8 cellular contexts compared by ENCODE assay signal in genomic region chr6:159761873-159762680, GRCh38. TPM values are rescaled to one million over a fixed set of nuclear protein-coding genes. Genes with fewer than 3 reads are reported as not detected.
A peak's percentile ranks its signal among the peaks of the same experiment; 100 is the strongest.
DNase-seq lines count a peak whose midpoint lies in the region; ATAC-seq, FAIRE-seq and TF ChIP-seq lines count a peak whose summit lies in the region.

Gene ACAT2, plus strand, starts transcription at chr6:159762045. Its CDS starts 43 bp downstream, at chr6:159762088.

- POLR2A ChIA-PET in WTC11 (lab: Charles Lee), result interaction anchor here (0.6 to 2.2 kb wide), 6 partner anchors 26 to 104 kb away, joined by 3 to 10 read pairs (median 4); partner anchors contain the start of genes MRPL18, TCP1 and WTAP

- peaks cover 34% of the 10 kb centered on the region for H3K4me1 Mint-ChIP-seq in WTC11

- peak within 1 kb of the TSS; percentile 79 to 97 for H3K27ac ChIP-seq in small intestine (ENCODE audit: low read depth in 1 of 2, low read length in 1 of 2)

- H3K27me3 ChIP-seq in bronchial epithelial cell (ENCODE audit: control insufficient read depth, insufficient read depth, low read length) (no peaks in the 10 kb centered on the region), small intestine (ENCODE audit: control insufficient read depth in 2 of 2, insufficient read depth in 2 of 2, low read length in 2 of 2) (no peaks in the 10 kb centered on the region)

- H3K4me1 ChIP-seq in small intestine (ENCODE audit: control insufficient read depth in 2 of 2, insufficient read depth in 1 of 2, low read depth in 1 of 2, low read length in 1 of 2), result peaks cover 0 to 5% of the 10 kb centered on the region in 2 donors

- H3K9me3 Mint-ChIP-seq in WTC11, result no peaks in the 10 kb centered on the region

- TF ChIP-seq CTCF in AG09319 (IDR thresholded peaks at IDR 0.05; ENCODE audit: low read depth, low read length), result no peak
- no peak for TF ChIP-seq CTCF in WTC11 (IDR thresholded peaks at IDR 0.05)
- TF ChIP-seq CTCF in bronchial epithelial cell (IDR thresholded peaks at IDR 0.05; ENCODE audit: insufficient read depth, low read length, severe bottlenecking), result no peak

- H3K27ac Mint-ChIP-seq in WTC11, result peak within 1 kb of the TSS; percentile 97

- peak within 1 kb of the TSS; percentile 81 for H3K4me3 Mint-ChIP-seq in WTC11

- no peak for FAIRE-seq in bronchial epithelial cell (lab: Jason Lieb, UNC)
- no peak for FAIRE-seq in small intestine (lab: Jason Lieb, UNC)

- 0 to 1% (median 0%) methylated on average over 65 to 76 of the region's 76 CpGs for WGBS in small intestine, 3 donors

- H3K36me3 ChIP-seq in bronchial epithelial cell (ENCODE audit: control insufficient read depth, insufficient read depth, low read length), result peaks cover 5% of the 10 kb centered on the region
- peaks cover 3 to 9% of the 10 kb centered on the region in 2 donors for H3K36me3 ChIP-seq in small intestine (ENCODE audit: control insufficient read depth in 2 of 2, insufficient read depth in 2 of 2, low read length in 2 of 2)

- H3K9me3 ChIP-seq in small intestine (ENCODE audit: control insufficient read depth, low read depth), result no peaks in the 10 kb centered on the region

- DNase-seq in AG09319 (ENCODE audit: extremely low read depth, low read depth), result peak; percentile 78
- DNase-seq in NCI-H345 (lab: John Stamatoyannopoulos, UW), result peak; percentile 98
- peak; percentile 93 for DNase-seq in WTC11 (ENCODE audit: low spot score)
- peak; percentile 86 for DNase-seq in bronchial epithelial cell (ENCODE audit: low read depth)
- peak; percentile 96 for DNase-seq in iPS-NIHi11 (ENCODE audit: low spot score)
- peak; percentile 98 for DNase-seq in small intestine

- H3K27me3 Mint-ChIP-seq in WTC11 (ENCODE audit: low read depth), result no peaks in the 10 kb centered on the region; the same call in 1 of the 2 replicates

- peaks cover 53% of the 10 kb centered on the region for H3K36me3 Mint-ChIP-seq in WTC11

- H3K4me3 ChIP-seq in bronchial epithelial cell (ENCODE audit: low read depth, low read length), result peak within 1 kb of the TSS; percentile 91
- H3K4me3 ChIP-seq in small intestine (ENCODE audit: low read depth in 1 of 2, low read length in 2 of 2), result peak within 1 kb of the TSS; percentile 63 to 85

- ATAC-seq in GM19025 (IDR thresholded peaks at IDR 0.05; ENCODE audit: low read depth, unreplicated experiment) (peak; percentile 96), HG03280 (IDR thresholded peaks at IDR 0.05; ENCODE audit: unreplicated experiment) (peak; percentile 97), WTC11 (peak; percentile 92)

- CTCF ChIA-PET in WTC11 (lab: Charles Lee), result interaction anchor here (0.5 kb wide), 1 partner anchor 28 kb away, joined by 3 read pairs; the partner anchor contains the start of gene MRPL18

TF ChIP-seq in WTC11, 78 proteins besides CTCF, POLR2A, EP300 and RAD21:
- TF ChIP-seq FOXP4 (CRISPR knock-in tag; IDR thresholded peaks at IDR 0.05), result peak; percentile 60; the same call in 1 of the 2 replicates
- peak; percentile 94 for TF ChIP-seq NFYB (CRISPR knock-in tag; conservative IDR thresholded peaks at IDR 0.05; ENCODE audit: low read depth)
- no peak for TF ChIP-seq ZNF416 (CRISPR knock-in tag; IDR thresholded peaks at IDR 0.05)
- TF ChIP-seq, protein P1, sequence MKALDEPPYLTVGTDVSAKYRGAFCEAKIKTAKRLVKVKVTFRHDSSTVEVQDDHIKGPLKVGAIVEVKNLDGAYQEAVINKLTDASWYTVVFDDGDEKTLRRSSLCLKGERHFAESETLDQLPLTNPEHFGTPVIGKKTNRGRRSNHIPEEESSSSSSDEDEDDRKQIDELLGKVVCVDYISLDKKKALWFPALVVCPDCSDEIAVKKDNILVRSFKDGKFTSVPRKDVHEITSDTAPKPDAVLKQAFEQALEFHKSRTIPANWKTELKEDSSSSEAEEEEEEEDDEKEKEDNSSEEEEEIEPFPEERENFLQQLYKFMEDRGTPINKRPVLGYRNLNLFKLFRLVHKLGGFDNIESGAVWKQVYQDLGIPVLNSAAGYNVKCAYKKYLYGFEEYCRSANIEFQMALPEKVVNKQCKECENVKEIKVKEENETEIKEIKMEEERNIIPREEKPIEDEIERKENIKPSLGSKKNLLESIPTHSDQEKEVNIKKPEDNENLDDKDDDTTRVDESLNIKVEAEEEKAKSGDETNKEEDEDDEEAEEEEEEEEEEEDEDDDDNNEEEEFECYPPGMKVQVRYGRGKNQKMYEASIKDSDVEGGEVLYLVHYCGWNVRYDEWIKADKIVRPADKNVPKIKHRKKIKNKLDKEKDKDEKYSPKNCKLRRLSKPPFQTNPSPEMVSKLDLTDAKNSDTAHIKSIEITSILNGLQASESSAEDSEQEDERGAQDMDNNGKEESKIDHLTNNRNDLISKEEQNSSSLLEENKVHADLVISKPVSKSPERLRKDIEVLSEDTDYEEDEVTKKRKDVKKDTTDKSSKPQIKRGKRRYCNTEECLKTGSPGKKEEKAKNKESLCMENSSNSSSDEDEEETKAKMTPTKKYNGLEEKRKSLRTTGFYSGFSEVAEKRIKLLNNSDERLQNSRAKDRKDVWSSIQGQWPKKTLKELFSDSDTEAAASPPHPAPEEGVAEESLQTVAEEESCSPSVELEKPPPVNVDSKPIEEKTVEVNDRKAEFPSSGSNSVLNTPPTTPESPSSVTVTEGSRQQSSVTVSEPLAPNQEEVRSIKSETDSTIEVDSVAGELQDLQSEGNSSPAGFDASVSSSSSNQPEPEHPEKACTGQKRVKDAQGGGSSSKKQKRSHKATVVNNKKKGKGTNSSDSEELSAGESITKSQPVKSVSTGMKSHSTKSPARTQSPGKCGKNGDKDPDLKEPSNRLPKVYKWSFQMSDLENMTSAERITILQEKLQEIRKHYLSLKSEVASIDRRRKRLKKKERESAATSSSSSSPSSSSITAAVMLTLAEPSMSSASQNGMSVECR (CRISPR knock-in tag; IDR thresholded peaks at IDR 0.05; ENCODE audit: borderline replicate concordance), result peak; percentile 24; the same call in 1 of the 2 replicates
- TF ChIP-seq KAT7 (CRISPR knock-in tag; IDR thresholded peaks at IDR 0.05; ENCODE audit: borderline replicate concordance), result 0 out of 2 replicates have a peak, but pooled peaks have one; percentile 48
- TF ChIP-seq NR3C1 (CRISPR knock-in tag; conservative IDR thresholded peaks at IDR 0.05; ENCODE audit: low read depth), result no peak
- TF ChIP-seq, protein P2, sequence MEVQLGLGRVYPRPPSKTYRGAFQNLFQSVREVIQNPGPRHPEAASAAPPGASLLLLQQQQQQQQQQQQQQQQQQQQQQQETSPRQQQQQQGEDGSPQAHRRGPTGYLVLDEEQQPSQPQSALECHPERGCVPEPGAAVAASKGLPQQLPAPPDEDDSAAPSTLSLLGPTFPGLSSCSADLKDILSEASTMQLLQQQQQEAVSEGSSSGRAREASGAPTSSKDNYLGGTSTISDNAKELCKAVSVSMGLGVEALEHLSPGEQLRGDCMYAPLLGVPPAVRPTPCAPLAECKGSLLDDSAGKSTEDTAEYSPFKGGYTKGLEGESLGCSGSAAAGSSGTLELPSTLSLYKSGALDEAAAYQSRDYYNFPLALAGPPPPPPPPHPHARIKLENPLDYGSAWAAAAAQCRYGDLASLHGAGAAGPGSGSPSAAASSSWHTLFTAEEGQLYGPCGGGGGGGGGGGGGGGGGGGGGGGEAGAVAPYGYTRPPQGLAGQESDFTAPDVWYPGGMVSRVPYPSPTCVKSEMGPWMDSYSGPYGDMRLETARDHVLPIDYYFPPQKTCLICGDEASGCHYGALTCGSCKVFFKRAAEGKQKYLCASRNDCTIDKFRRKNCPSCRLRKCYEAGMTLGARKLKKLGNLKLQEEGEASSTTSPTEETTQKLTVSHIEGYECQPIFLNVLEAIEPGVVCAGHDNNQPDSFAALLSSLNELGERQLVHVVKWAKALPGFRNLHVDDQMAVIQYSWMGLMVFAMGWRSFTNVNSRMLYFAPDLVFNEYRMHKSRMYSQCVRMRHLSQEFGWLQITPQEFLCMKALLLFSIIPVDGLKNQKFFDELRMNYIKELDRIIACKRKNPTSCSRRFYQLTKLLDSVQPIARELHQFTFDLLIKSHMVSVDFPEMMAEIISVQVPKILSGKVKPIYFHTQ (CRISPR knock-in tag; IDR thresholded peaks at IDR 0.05), result no peak
- peak; percentile 58; the same call in 1 of the 2 replicates for TF ChIP-seq CREB1 (CRISPR knock-in tag; IDR thresholded peaks at IDR 0.05)
- TF ChIP-seq CREM (CRISPR knock-in tag; IDR thresholded peaks at IDR 0.05), result 0 out of 2 replicates have a peak, but pooled peaks have one; percentile 14
- peak; percentile 37; the same call in 1 of the 2 replicates for TF ChIP-seq GABPB1 (CRISPR knock-in tag; IDR thresholded peaks at IDR 0.05)

RNA-seq across cellular contexts. Expression of gene ACAT2, which starts in this region (rescaled TPM):
- total RNA-seq in WTC11 (2021) (96.1 to 138 TPM (median 98.7 TPM) in 3 replicates), bronchial epithelial cell (17.5 and 42.9 TPM in 2 replicates)
- polyA plus RNA-seq in small intestine, result 10 to 100 TPM; 12.2 to 55.0 (median 20.1) TPM

Comparison
In these comparisons a context has a peak if more than half of its experiments do, and no peak if none do; other contexts are left out.
1. Peak in every context shown above with its lines: DNase-seq, ATAC-seq, H3K4me3 ChIP-seq and H3K27ac ChIP-seq.